ENCODE assay signal across 14 cellular contexts in genomic region chr5:72281430-72281763, GRCh38. TPM values are rescaled to one million over a fixed set of nuclear protein-coding genes. Genes with fewer than 3 reads are reported as not detected.
A peak's percentile ranks its signal among the peaks of the same experiment; 100 is the strongest.
DNase-seq lines count a peak whose midpoint lies in the region; ATAC-seq and TF ChIP-seq lines count a peak whose summit lies in the region.
"Had no signal": no experiment of that assay in that cellular context is flagged by ENCODE, and none has a peak within 500 bp of the region (broad histone marks: within the 10 kb centered on the region; RNA-seq: fewer than 3 reads in every experiment).

No MANE protein-coding gene starts in this region.

- H3K79me2 ChIP-seq in SK-N-SH (ENCODE audit: insufficient read depth) = peaks cover 8% of the 10 kb centered on the region; the same call in 1 of the 2 replicates

- CTCF ChIA-PET in Caco-2 (lab: Charles Lee) (interaction anchor here (1.4 kb wide), 1 partner anchor 27 kb away, joined by 6 read pairs; no protein-coding TSS in a partner anchor), SK-N-SH (lab: Yijun Ruan, JAX) (interaction anchor here (0.9 to 4.1 kb wide), 11 partner anchors 9 to 503 kb away, joined by 3 to 23 read pairs (median 5); no protein-coding TSS in a partner anchor)

- H3K9me3 Mint-ChIP-seq in Caco-2 (ENCODE audit: unreplicated experiment) = no peaks in the 10 kb centered on the region

- TF ChIP-seq POLR2A in gastrocnemius medialis (IDR thresholded peaks at IDR 0.05) = no peak

- no peak overlapping the region for H3K4me3 Mint-ChIP-seq in Caco-2 (ENCODE audit: unreplicated experiment)
- H3K4me3 Mint-ChIP-seq: activated naive CD8-positive, alpha-beta T cell had no signal

- POLR2A ChIA-PET in Caco-2 (lab: Charles Lee) (no interaction called here), SK-N-SH (lab: Yijun Ruan, JAX) (interaction anchor here (2.1 kb wide), 1 partner anchor 27 kb away, joined by 15 read pairs; no protein-coding TSS in a partner anchor)

- in situ Hi-C loops in gastrocnemius medialis (cut with MboI; ENCODE audit: low sequenced_read_pairs in 4 of 4) = no loop called here

- H3K36me3 ChIP-seq in Caco-2 (ENCODE audit: control insufficient read depth, insufficient read depth, low read length) = no peaks in the 10 kb centered on the region
- peaks cover 3 to 32% of the 10 kb centered on the region in 2 experiments for H3K36me3 ChIP-seq in SK-N-SH (replicated peaks in 1 of 2; ENCODE audit: control insufficient read depth in 1 of 2, insufficient read depth in 2 of 2, low read length in 1 of 2)
- peaks cover 0 to 11% (median 0%) of the 10 kb centered on the region in 9 donors for H3K36me3 ChIP-seq in heart right ventricle
- H3K36me3 ChIP-seq in gastrocnemius medialis = no peaks in the 10 kb centered on the region
- H3K36me3 ChIP-seq: left lung had no signal

- intact Hi-C loops in Caco-2 (cut with micrococcal nuclease; ENCODE audit: unreplicated experiment) = no loop called here
- intact Hi-C loops in heart right ventricle (cut with DNase I) = loop anchor here in 3 of 10 donors (2.0 to 10.0 kb wide), 3 partner anchors 27 to 137 kb away; no protein-coding TSS in a partner anchor
- intact Hi-C loops in gastrocnemius medialis (cut with DNase I; ENCODE audit: low total_unique reads) = no loop called here

- no peak for TF ChIP-seq RAD21 in SK-N-SH (IDR thresholded peaks at IDR 0.05; ENCODE audit: low read length)

- peak in 4 of 8 donors; percentile 23 to 43 (median 33) for ATAC-seq in heart right ventricle
- ATAC-seq in gastrocnemius medialis = no peak
- ATAC-seq: stimulated activated naive CD8-positive, alpha-beta T cell treated with anti-CD3 and anti-CD28 coated beads, Interleukin-15, Interleukin-2, amounts not matched to agents 100 U/mL and 50 U/mL, for 24 hours had no signal

- H3K4me2 ChIP-seq in SK-N-SH = peak overlapping the region; percentile 57; the same call in 1 of the 2 replicates

- H4K20me1 ChIP-seq in SK-N-SH (ENCODE audit: insufficient read depth) = no peaks in the 10 kb centered on the region

- peaks cover 12% of the 10 kb centered on the region for H3K4me1 Mint-ChIP-seq in Caco-2 (ENCODE audit: low read depth, unreplicated experiment)

- H3K4me1 ChIP-seq in Caco-2 (0 out of 2 replicates have a peak, but pooled peaks cover 12% of the 10 kb centered on the region), SK-N-SH (ENCODE audit: control insufficient read depth in 1 of 2, insufficient read depth in 2 of 2, low read depth in 1 of 2, low read length in 1 of 2) (peaks cover 33% of the 10 kb centered on the region in 2 experiments), heart right ventricle (peaks cover 11 to 46% (median 34%) of the 10 kb centered on the region in 9 donors), gastrocnemius medialis (peaks cover 8 to 21% of the 10 kb centered on the region in 2 donors)

- WGBS in SK-N-SH (ENCODE audit: low lambda C conversion rate) = 96% methylated on average over 1 of the region's 1 CpG
- 74 to 84% methylated on average over 1 of the region's 1 CpG for WGBS in heart right ventricle, 2 donors

- H3K4me3 ChIP-seq in Caco-2 (ENCODE audit: low read depth, low read length) = no peak overlapping the region
- H3K4me3 ChIP-seq in SK-N-SH (ENCODE audit: low read depth in 2 of 2, low read length in 1 of 2) = no peak overlapping the region
- no peak overlapping the region for H3K4me3 ChIP-seq in heart right ventricle
- no peak overlapping the region for H3K4me3 ChIP-seq in gastrocnemius medialis
- H3K4me3 ChIP-seq: left lung had no signal

- no peaks in the 10 kb centered on the region for H3K27me3 Mint-ChIP-seq in Caco-2 (ENCODE audit: insufficient read depth, unreplicated experiment)
- H3K27me3 Mint-ChIP-seq: activated naive CD8-positive, alpha-beta T cell had no signal

- TF ChIP-seq CTCF in Caco-2 (IDR thresholded peaks at IDR 0.05; ENCODE audit: insufficient read depth in 1 of 2, low read depth in 1 of 2, low read length in 1 of 2, severe bottlenecking in 1 of 2, unreplicated experiment in 1 of 2) (no peak), SK-N-SH (IDR thresholded peaks at IDR 0.05) (no peak), heart right ventricle (IDR thresholded peaks at IDR 0.05) (no peak), gastrocnemius medialis (IDR thresholded peaks at IDR 0.05 in 4 of 5, conservative IDR thresholded peaks at IDR 0.05 in 1 of 5) (no peak)

- peaks cover 38% of the 10 kb centered on the region for H3F3A ChIP-seq in SK-N-SH (replicated peaks; ENCODE audit: insufficient read depth)

- H3K9me2 ChIP-seq in SK-N-SH = no peaks in the 10 kb centered on the region

- H3K27ac ChIP-seq in SK-N-SH (ENCODE audit: low read depth in 2 of 2, low read length in 1 of 2) = peak overlapping the region; percentile 88 to 90
- peak overlapping the region in 9 of 10 donors; percentile 35 to 73 (median 61) for H3K27ac ChIP-seq in heart right ventricle
- H3K27ac ChIP-seq in gastrocnemius medialis = peak overlapping the region; percentile 38 to 60 (median 54)
- H3K27ac ChIP-seq: left lung had no signal

- TF ChIP-seq EP300 in SK-N-SH (IDR thresholded peaks at IDR 0.05; ENCODE audit: borderline replicate concordance in 1 of 2, low read depth in 1 of 2, low read length in 1 of 2) = no peak

- peaks cover 32% of the 10 kb centered on the region for H3K36me3 Mint-ChIP-seq in Caco-2 (ENCODE audit: insufficient read depth, unreplicated experiment)

- no peaks in the 10 kb centered on the region for H3K9me3 ChIP-seq in Caco-2
- no peaks in the 10 kb centered on the region for H3K9me3 ChIP-seq in SK-N-SH
- peaks cover 0 to 7% (median 0%) of the 10 kb centered on the region in 11 donors for H3K9me3 ChIP-seq in heart right ventricle
- H3K9me3 ChIP-seq in gastrocnemius medialis = no peaks in the 10 kb centered on the region
- H3K9me3 ChIP-seq: left lung had no signal

- H3K27me3 ChIP-seq in Caco-2 (replicated peaks; ENCODE audit: control insufficient read depth, insufficient read depth, low read length) = no peaks in the 10 kb centered on the region
- H3K27me3 ChIP-seq in SK-N-SH (ENCODE audit: insufficient read depth) = no peaks in the 10 kb centered on the region
- no peaks in the 10 kb centered on the region for H3K27me3 ChIP-seq in heart right ventricle
- H3K27me3 ChIP-seq in gastrocnemius medialis = no peaks in the 10 kb centered on the region
- H3K27me3 ChIP-seq: left lung had no signal

- peak overlapping the region; percentile 39; the same call in 1 of the 2 replicates for H3K9ac ChIP-seq in SK-N-SH

- H2AFZ ChIP-seq in SK-N-SH (ENCODE audit: low read depth) = no peak overlapping the region

- no peak for DNase-seq in Caco-2
- DNase-seq in SK-N-SH = no peak
- no peak for DNase-seq in heart right ventricle
- DNase-seq in gastrocnemius medialis = no peak
- no peak for DNase-seq in NCI-H2029 treated with DMSO at 0.1 percent for 48 hours (lab: John Stamatoyannopoulos, UW)
- no peak for DNase-seq in NCI-H524 (lab: John Stamatoyannopoulos, UW)
- no peak for DNase-seq in stimulated activated naive CD4-positive, alpha-beta T cell (lab: John Stamatoyannopoulos, UW)
- DNase-seq in activated CD4-positive, alpha-beta T cell treated with anti-CD3 and anti-CD28 coated beads, Interleukin-2, amount 50 U/mL, for 48 hours = no peak
- DNase-seq: activated CD8-positive, alpha-beta memory T cell treated with anti-CD3 and anti-CD28 coated beads, Interleukin-2, amount 50 U/mL, for 4 hours; KBM-7; left lung; NCI-H1105 treated with DMSO at 0.1 percent for 48 hours; stimulated activated naive CD8-positive, alpha-beta T cell treated with anti-CD3 and anti-CD28 coated beads, Interleukin-15, Interleukin-2, amounts not matched to agents 100 U/mL and 50 U/mL, for 24 hours had no signal

- no TSS peak for BruUV-seq in Caco-2 (replicated peaks; lab: Mats Ljungman, UMichigan)

- H3K27ac Mint-ChIP-seq in Caco-2 (ENCODE audit: unreplicated experiment) = peak overlapping the region; percentile 74
- H3K27ac Mint-ChIP-seq: activated naive CD8-positive, alpha-beta T cell had no signal

TF ChIP-seq in SK-N-SH, 30 proteins besides CTCF, POLR2A, EP300 and RAD21:
- TF ChIP-seq NRF1 (IDR thresholded peaks at IDR 0.05; ENCODE audit: low read depth, low read length) = no peak

RNA-seq across cellular contexts. Expression of gene MRPS27, which starts 38.6 kb away (rescaled TPM):
- 71.1 and 83.8 TPM in 2 replicates for total RNA-seq in Caco-2 (2022)
- 37.5 and 48.2 TPM in 2 replicates for polyA plus RNA-seq in SK-N-SH (2012; rRNA removed)
- polyA plus RNA-seq in SK-N-SH (2012; cell fraction: cytosol; rRNA removed) = 39.8 and 47.0 TPM in 2 replicates
- 38.6 and 42.4 TPM in 2 replicates for polyA plus RNA-seq in SK-N-SH (2012; cell fraction: nucleus; rRNA removed)
- 10 to 100 TPM; 55.7 to 91.8 (median 79.2) TPM for total RNA-seq in heart right ventricle
- 10 to 100 TPM; 20.8 to 42.9 TPM for polyA plus RNA-seq in heart right ventricle
- total RNA-seq in gastrocnemius medialis = 10 to 100 TPM; 33.2 to 74.9 (median 62.3) TPM

RNA-seq across cellular contexts. Expression of gene PTCD2, which starts 38.8 kb away (rescaled TPM):
- total RNA-seq in Caco-2 (2022) (11.6 and 12.5 TPM in 2 replicates), heart right ventricle (10 to 100 TPM; 11.3 to 28.9 (median 22.5) TPM), gastrocnemius medialis (10 to 100 TPM in 1 of 4 donors, 1 to 10 TPM in 3; 6.7 to 13.2 (median 9.5) TPM)
- polyA plus RNA-seq in SK-N-SH (2012; rRNA removed) (6.7 and 8.6 TPM in 2 replicates), heart right ventricle (1 to 10 TPM; 1.8 to 4.4 TPM)
- polyA plus RNA-seq in SK-N-SH (2012; cell fraction: cytosol; rRNA removed) = 8.0 and 8.9 TPM in 2 replicates
- polyA plus RNA-seq in SK-N-SH (2012; cell fraction: nucleus; rRNA removed) = 7.1 and 13.0 TPM in 2 replicates
